10 cellular contexts compared by ENCODE assay signal in genomic region chr10:114632869-114633715, GRCh38. TPM values are rescaled to one million over a fixed set of nuclear protein-coding genes. Genes with fewer than 3 reads are reported as not detected.
DNase-seq lines count a peak whose midpoint lies in the region; ATAC-seq and TF ChIP-seq lines count a peak whose summit lies in the region.
"Had no signal": no experiment of that assay in that cellular context is flagged by ENCODE, and none has a peak within 500 bp of the region (broad histone marks: within the 10 kb centered on the region; RNA-seq: fewer than 3 reads in every experiment).

No MANE protein-coding gene starts in this region.

- no peaks in the 10 kb centered on the region for H3K9me3 Mint-ChIP-seq in natural killer cell treated with Interleukin-12 subunit alpha and Interleukin-12 subunit beta and Interleukin-15 and Interleukin-18, amount 100 ng/mL, for 72 hours

- no peaks in the 10 kb centered on the region for H3K9me3 ChIP-seq in OCI-LY3 (ENCODE audit: insufficient read depth, low read length)
- no peaks in the 10 kb centered on the region for H3K9me3 ChIP-seq in esophagus (ENCODE audit: control insufficient read depth in 2 of 2, insufficient read depth in 1 of 2, low read depth in 1 of 2, low read length in 1 of 2)

- H3K4me3 ChIP-seq in OCI-LY3 (ENCODE audit: low read length) (peak overlapping the region; percentile 81), esophagus (ENCODE audit: low read depth in 1 of 2, low read length in 2 of 2) (peak overlapping the region; percentile 16 to 79)
- H3K4me3 ChIP-seq: BLaER1 had no signal

- H3K27ac ChIP-seq in OCI-LY3 (ENCODE audit: low read length) (no peak overlapping the region), esophagus (ENCODE audit: low read depth in 2 of 2, low read length in 1 of 2) (peak overlapping the region; percentile 68 to 84)
- H3K27ac ChIP-seq: BLaER1, VCaP had no signal

- no peak overlapping the region for H3K27ac Mint-ChIP-seq in natural killer cell treated with Interleukin-12 subunit alpha and Interleukin-12 subunit beta and Interleukin-15 and Interleukin-18, amount 100 ng/mL, for 72 hours

- H3K27me3 Mint-ChIP-seq in natural killer cell treated with Interleukin-12 subunit alpha and Interleukin-12 subunit beta and Interleukin-15 and Interleukin-18, amount 100 ng/mL, for 72 hours = peaks cover 46 to 60% of the 10 kb centered on the region in 2 donors

- peaks cover 24 to 25% of the 10 kb centered on the region in 2 donors for H3K4me1 Mint-ChIP-seq in natural killer cell treated with Interleukin-12 subunit alpha and Interleukin-12 subunit beta and Interleukin-15 and Interleukin-18, amount 100 ng/mL, for 72 hours (ENCODE audit: low read depth in 2 of 2)

- H3K36me3 Mint-ChIP-seq in natural killer cell treated with Interleukin-12 subunit alpha and Interleukin-12 subunit beta and Interleukin-15 and Interleukin-18, amount 100 ng/mL, for 72 hours = no peaks in the 10 kb centered on the region

- H4K20me1 ChIP-seq in OCI-LY3 (ENCODE audit: insufficient read depth, low read length) = 0 out of 2 replicates have a peak, but pooled peaks cover 2% of the 10 kb centered on the region
- H4K20me1 ChIP-seq: BLaER1 had no signal

- DNase-seq in NCI-H2227 (lab: John Stamatoyannopoulos, UW; ENCODE audit: unreplicated experiment) = peak; percentile 2
- no peak for DNase-seq in NCI-H2227 treated with DMSO at 0.1 percent for 48 hours (lab: John Stamatoyannopoulos, UW)
- DNase-seq in natural killer cell treated with Interleukin-12 subunit alpha and Interleukin-12 subunit beta and Interleukin-15 and Interleukin-18, amount 100 ng/mL, for 72 hours (ENCODE audit: low spot score) = no peak
- DNase-seq in activated CD4-positive, alpha-beta T cell treated with anti-CD3 and anti-CD28 coated beads, Interleukin-2, amount 50 U/mL, for 4 hours = no peak
- DNase-seq in HPDE6-E6E7 (ENCODE audit: extremely low spot score) = no peak

- H3K4me1 ChIP-seq in OCI-LY3 (ENCODE audit: low read length) (peaks cover 14% of the 10 kb centered on the region), esophagus (ENCODE audit: control insufficient read depth in 2 of 2, insufficient read depth in 2 of 2, low read length in 1 of 2) (peaks cover 0 to 14% of the 10 kb centered on the region in 2 donors)
- H3K4me1 ChIP-seq: BLaER1 had no signal

- peak overlapping the region; percentile 85 for H3K4me3 Mint-ChIP-seq in natural killer cell treated with Interleukin-12 subunit alpha and Interleukin-12 subunit beta and Interleukin-15 and Interleukin-18, amount 100 ng/mL, for 72 hours

- TF ChIP-seq CTCF in OCI-LY3 (IDR thresholded peaks at IDR 0.05; ENCODE audit: low read depth, low read length) = no peak

- no peak overlapping the region for H2AFZ ChIP-seq in OCI-LY3 (ENCODE audit: low read depth, low read length)

- H3K36me3 ChIP-seq in OCI-LY3 (replicated peaks; ENCODE audit: low read depth, low read length) (no peaks in the 10 kb centered on the region), esophagus (ENCODE audit: control insufficient read depth in 2 of 2, insufficient read depth in 2 of 2, low read length in 1 of 2) (no peaks in the 10 kb centered on the region)
- H3K36me3 ChIP-seq: BLaER1 had no signal

- H3K9ac ChIP-seq in OCI-LY3 (ENCODE audit: low read length) = no peak overlapping the region
- H3K9ac ChIP-seq: BLaER1 had no signal

- no peaks in the 10 kb centered on the region for H3K79me2 ChIP-seq in OCI-LY3 (ENCODE audit: low read length)

- ATAC-seq in natural killer cell treated with Interleukin-12 subunit alpha and Interleukin-12 subunit beta and Interleukin-15 and Interleukin-18, amount 100 ng/mL, for 72 hours = no peak
- no peak for ATAC-seq in HG03457 (IDR thresholded peaks at IDR 0.05; ENCODE audit: unreplicated experiment)

- WGBS in esophagus, 2 donors = 47 to 48% methylated on average over 13 of the region's 13 CpGs

- H3K4me2 ChIP-seq in OCI-LY3 (ENCODE audit: low read length) = peak overlapping the region; percentile 89
- H3K4me2 ChIP-seq: BLaER1 had no signal

- peaks cover 39% of the 10 kb centered on the region for H3K27me3 ChIP-seq in OCI-LY3 (ENCODE audit: low read depth, low read length)
- no peaks in the 10 kb centered on the region for H3K27me3 ChIP-seq in esophagus (ENCODE audit: control insufficient read depth in 1 of 2, insufficient read depth in 2 of 2, low read length in 2 of 2)

RNA-seq across cellular contexts. Expression of gene ABLIM1, which starts 25.0 kb away (rescaled TPM):
- 100 to 1,000 TPM; 104 to 121 TPM for polyA plus RNA-seq in esophagus
- 10 to 100 TPM in 1 of 2 donors, 1 to 10 TPM in 1; 7.9 to 11.0 TPM for total RNA-seq in natural killer cell treated with Interleukin-12 subunit alpha and Interleukin-12 subunit beta and Interleukin-15 and Interleukin-18, amount 100 ng/mL, for 72 hours
